In the genomic region with DNA sequence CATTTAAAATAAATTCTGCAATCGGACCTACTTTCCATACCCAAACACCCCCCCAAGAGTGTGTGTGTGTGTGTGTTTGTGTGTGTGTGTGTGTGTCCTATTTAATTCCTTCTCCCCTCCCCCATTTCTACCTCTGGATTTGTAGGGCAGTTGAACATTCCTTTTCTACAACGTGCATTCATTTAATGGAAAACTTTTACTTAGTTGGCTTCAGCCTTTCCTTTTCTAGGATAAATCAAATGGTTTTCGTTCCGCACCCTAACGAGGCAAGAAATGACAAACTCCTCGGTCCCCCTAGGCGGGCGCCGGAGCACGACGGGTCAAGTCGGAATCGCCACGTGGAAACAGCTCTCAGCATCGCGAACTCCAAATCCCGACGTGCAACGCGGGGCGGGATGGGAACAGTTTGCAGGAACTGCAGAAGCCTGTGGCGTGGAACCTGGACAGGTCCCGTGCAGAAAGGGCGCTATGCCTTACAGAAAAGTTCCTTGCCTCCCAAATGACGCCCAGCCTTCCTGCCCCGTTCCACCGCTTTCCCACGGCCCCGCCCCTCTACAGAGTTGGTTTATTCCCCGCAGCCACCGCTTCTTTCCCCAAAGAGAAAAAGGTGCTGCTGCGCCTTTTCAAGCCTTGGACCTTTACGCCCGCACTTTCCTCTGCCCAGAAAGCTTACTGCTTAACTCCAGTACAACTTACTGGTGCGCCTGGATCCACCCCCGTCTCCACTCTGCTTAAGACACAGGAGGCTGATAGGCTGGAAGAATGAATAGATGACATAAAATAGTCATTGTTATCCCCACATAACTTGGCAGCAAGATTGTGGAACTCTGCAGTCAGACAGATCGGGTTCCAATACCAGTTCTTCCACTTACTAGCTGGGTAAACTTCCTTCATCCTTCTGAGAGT, we compare ENCODE assay signal across 1 cellular context.
TF ChIP-seq lines count a peak whose summit lies in the region.

No MANE protein-coding gene starts in this region.

TF ChIP-seq in K562, 482 proteins besides CTCF, POLR2A, EP300 and RAD21 (continued from another document and continues in another):
- TF ChIP-seq, protein P1, sequence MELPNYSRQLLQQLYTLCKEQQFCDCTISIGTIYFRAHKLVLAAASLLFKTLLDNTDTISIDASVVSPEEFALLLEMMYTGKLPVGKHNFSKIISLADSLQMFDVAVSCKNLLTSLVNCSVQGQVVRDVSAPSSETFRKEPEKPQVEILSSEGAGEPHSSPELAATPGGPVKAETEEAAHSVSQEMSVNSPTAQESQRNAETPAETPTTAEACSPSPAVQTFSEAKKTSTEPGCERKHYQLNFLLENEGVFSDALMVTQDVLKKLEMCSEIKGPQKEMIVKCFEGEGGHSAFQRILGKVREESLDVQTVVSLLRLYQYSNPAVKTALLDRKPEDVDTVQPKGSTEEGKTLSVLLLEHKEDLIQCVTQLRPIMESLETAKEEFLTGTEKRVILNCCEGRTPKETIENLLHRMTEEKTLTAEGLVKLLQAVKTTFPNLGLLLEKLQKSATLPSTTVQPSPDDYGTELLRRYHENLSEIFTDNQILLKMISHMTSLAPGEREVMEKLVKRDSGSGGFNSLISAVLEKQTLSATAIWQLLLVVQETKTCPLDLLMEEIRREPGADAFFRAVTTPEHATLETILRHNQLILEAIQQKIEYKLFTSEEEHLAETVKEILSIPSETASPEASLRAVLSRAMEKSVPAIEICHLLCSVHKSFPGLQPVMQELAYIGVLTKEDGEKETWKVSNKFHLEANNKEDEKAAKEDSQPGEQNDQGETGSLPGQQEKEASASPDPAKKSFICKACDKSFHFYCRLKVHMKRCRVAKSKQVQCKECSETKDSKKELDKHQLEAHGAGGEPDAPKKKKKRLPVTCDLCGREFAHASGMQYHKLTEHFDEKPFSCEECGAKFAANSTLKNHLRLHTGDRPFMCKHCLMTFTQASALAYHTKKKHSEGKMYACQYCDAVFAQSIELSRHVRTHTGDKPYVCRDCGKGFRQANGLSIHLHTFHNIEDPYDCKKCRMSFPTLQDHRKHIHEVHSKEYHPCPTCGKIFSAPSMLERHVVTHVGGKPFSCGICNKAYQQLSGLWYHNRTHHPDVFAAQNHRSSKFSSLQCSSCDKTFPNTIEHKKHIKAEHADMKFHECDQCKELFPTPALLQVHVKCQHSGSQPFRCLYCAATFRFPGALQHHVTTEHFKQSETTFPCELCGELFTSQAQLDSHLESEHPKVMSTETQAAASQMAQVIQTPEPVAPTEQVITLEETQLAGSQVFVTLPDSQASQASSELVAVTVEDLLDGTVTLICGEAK (IDR thresholded peaks at IDR 0.05) = peak; percentile 87
- TF ChIP-seq, protein P1 (CRISPR knock-in tag; IDR thresholded peaks at IDR 0.05) = no peak
- TF ChIP-seq ARID4B (CRISPR knock-in tag; IDR thresholded peaks at IDR 0.05) (peak; percentile 75; the same call in 1 of the 2 replicates), ZNF282 (CRISPR knock-in tag; IDR thresholded peaks at IDR 0.05) (no peak), MAFF (IDR thresholded peaks at IDR 0.05; ENCODE audit: low read length) (no peak), ETS1 (conservative IDR thresholded peaks at IDR 0.05; ENCODE audit: control insufficient read depth, low read depth, low read length) (peak; percentile 81), RFX5 (IDR thresholded peaks at IDR 0.05; ENCODE audit: low read depth, low read length) (no peak), SAFB2 (IDR thresholded peaks at IDR 0.05; ENCODE audit: borderline replicate concordance, low read depth, low read length, severe bottlenecking) (no peak), E2F1 (CRISPR knock-in tag; IDR thresholded peaks at IDR 0.05) (peak; percentile 24; the same call in 1 of the 2 replicates), HDAC1 (IDR thresholded peaks at IDR 0.05) (peak in 1 of 2 experiments; percentile 80; a peak in 2 of 4 replicates), MCM7 (IDR thresholded peaks at IDR 0.05) (no peak), MYNN (IDR thresholded peaks at IDR 0.05) (no peak), MYNN (CRISPR knock-in tag; IDR thresholded peaks at IDR 0.05) (no peak), GMEB1 (CRISPR knock-in tag; IDR thresholded peaks at IDR 0.05) (peak; percentile 16; the same call in 1 of the 2 replicates)
- TF ChIP-seq, protein P2, sequence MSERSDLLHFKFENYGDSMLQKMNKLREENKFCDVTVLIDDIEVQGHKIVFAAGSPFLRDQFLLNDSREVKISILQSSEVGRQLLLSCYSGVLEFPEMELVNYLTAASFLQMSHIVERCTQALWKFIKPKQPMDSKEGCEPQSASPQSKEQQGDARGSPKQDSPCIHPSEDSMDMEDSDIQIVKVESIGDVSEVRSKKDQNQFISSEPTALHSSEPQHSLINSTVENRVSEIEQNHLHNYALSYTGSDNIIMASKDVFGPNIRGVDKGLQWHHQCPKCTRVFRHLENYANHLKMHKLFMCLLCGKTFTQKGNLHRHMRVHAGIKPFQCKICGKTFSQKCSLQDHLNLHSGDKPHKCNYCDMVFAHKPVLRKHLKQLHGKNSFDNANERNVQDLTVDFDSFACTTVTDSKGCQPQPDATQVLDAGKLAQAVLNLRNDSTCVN (CRISPR knock-in tag; IDR thresholded peaks at IDR 0.05) = no peak
- TF ChIP-seq, protein P3, sequence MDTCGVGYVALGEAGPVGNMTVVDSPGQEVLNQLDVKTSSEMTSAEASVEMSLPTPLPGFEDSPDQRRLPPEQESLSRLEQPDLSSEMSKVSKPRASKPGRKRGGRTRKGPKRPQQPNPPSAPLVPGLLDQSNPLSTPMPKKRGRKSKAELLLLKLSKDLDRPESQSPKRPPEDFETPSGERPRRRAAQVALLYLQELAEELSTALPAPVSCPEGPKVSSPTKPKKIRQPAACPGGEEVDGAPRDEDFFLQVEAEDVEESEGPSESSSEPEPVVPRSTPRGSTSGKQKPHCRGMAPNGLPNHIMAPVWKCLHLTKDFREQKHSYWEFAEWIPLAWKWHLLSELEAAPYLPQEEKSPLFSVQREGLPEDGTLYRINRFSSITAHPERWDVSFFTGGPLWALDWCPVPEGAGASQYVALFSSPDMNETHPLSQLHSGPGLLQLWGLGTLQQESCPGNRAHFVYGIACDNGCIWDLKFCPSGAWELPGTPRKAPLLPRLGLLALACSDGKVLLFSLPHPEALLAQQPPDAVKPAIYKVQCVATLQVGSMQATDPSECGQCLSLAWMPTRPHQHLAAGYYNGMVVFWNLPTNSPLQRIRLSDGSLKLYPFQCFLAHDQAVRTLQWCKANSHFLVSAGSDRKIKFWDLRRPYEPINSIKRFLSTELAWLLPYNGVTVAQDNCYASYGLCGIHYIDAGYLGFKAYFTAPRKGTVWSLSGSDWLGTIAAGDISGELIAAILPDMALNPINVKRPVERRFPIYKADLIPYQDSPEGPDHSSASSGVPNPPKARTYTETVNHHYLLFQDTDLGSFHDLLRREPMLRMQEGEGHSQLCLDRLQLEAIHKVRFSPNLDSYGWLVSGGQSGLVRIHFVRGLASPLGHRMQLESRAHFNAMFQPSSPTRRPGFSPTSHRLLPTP (IDR thresholded peaks at IDR 0.05; ENCODE audit: borderline replicate concordance, extremely low read depth, insufficient read length) = no peak
